Comparison of ENCODE assay signal across 1 cellular context in the genomic region with DNA sequence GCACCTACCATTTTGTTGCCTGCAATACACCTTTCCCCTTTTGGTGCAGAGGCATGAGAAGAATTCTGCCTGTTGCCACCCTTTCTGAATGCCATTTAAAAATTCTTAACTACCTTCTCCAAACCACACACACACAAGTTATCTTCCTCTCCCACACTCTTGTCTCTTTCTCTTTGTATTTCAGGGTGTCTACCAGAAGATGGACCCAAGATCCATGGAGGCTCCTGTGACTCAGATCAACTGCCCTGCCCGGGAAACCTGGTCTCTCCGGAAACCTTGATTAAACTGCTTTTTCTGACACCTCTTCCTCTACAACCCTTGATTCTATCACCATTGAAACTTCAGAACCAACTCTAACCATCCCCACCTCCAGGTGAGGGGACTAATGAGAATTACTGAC.
TF ChIP-seq lines count a peak whose summit lies in the region.

No MANE protein-coding gene starts in this region.

TF ChIP-seq in IMR-90, 13 proteins besides CTCF, POLR2A, EP300 and RAD21:
- TF ChIP-seq, protein P1, sequence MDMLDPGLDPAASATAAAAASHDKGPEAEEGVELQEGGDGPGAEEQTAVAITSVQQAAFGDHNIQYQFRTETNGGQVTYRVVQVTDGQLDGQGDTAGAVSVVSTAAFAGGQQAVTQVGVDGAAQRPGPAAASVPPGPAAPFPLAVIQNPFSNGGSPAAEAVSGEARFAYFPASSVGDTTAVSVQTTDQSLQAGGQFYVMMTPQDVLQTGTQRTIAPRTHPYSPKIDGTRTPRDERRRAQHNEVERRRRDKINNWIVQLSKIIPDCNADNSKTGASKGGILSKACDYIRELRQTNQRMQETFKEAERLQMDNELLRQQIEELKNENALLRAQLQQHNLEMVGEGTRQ (IDR thresholded peaks at IDR 0.05; ENCODE audit: low read depth, low read length) = no peak
- TF ChIP-seq SMC3 (IDR thresholded peaks at IDR 0.05; ENCODE audit: low read depth, low read length) (peak; percentile 26; the same call in 1 of the 2 replicates), CEBPB (IDR thresholded peaks at IDR 0.05; ENCODE audit: low read depth, low read length) (no peak), RFX5 (IDR thresholded peaks at IDR 0.05; ENCODE audit: low read depth, low read length) (no peak), RCOR1 (IDR thresholded peaks at IDR 0.05; ENCODE audit: insufficient replicate concordance, low read length) (no peak)
